In genomic region chr14:103597623-103598372, GRCh38 we compare ENCODE assay signal across 9 cellular contexts. TPM values are rescaled to one million over a fixed set of nuclear protein-coding genes. Genes with fewer than 3 reads are reported as not detected.
A peak's percentile ranks its signal among the peaks of the same experiment; 100 is the strongest.
DNase-seq lines count a peak whose midpoint lies in the region; ATAC-seq, FAIRE-seq and TF ChIP-seq lines count a peak whose summit lies in the region.
"Had no signal": no experiment of that assay in that cellular context is flagged by ENCODE, and none has a peak within 500 bp of the region (broad histone marks: within the 10 kb centered on the region; RNA-seq: fewer than 3 reads in every experiment).

No MANE protein-coding gene starts in this region.

- peaks cover 3% of the 10 kb centered on the region for H3K4me1 ChIP-seq in endothelial cell of umbilical vein (ENCODE audit: control insufficient read depth, extremely low read depth, insufficient read depth, low read length)

- dilution Hi-C loops in endothelial cell of umbilical vein (cut with MboI; ENCODE audit: extremely low pct_ligation_motif_present, low sequenced_read_pairs) = no loop called here

- CTCF ChIA-PET in endothelial cell of umbilical vein (lab: Charles Lee) = no interaction called here
- CTCF ChIA-PET in activated naive CD4-positive, alpha-beta T cell treated with anti-CD3 and anti-CD28 coated beads, Interleukin-2, amount 10 ng/mL, durations not matched to agents 7 days and 5 days (lab: Charles Lee) = no interaction called here

- DNase-seq in H4 (ENCODE audit: low spot score) (peak; percentile 57), NCI-H510A treated with DMSO at 0.1 percent for 48 hours (lab: John Stamatoyannopoulos, UW) (peak; percentile 14), endothelial cell of umbilical vein (ENCODE audit: low read depth, low spot score) (no peak), osteocyte (ENCODE audit: extremely low spot score, unreplicated experiment) (peak; percentile 86), HuH-7.5 (ENCODE audit: low spot score) (no peak)
- DNase-seq in activated naive CD4-positive, alpha-beta T cell treated with anti-CD3 and anti-CD28 coated beads, Interleukin-2, amount 10 ng/mL, durations not matched to agents 7 days and 5 days = no peak
- DNase-seq: activated B cell treated with CpG ODN at 0.5 μM for 24 hours had no signal

- H3K4me2 ChIP-seq in endothelial cell of umbilical vein (ENCODE audit: insufficient read depth, low read length) = no peak overlapping the region

- H3K4me3 Mint-ChIP-seq in osteocyte (ENCODE audit: unreplicated experiment) = no peak overlapping the region
- no peak overlapping the region for H3K4me3 Mint-ChIP-seq in activated naive CD4-positive, alpha-beta T cell treated with anti-CD3 and anti-CD28 coated beads, Interleukin-2, amount 10 ng/mL, durations not matched to agents 7 days and 5 days
- H3K4me3 Mint-ChIP-seq: activated B cell treated with CpG ODN at 0.5 μM for 24 hours had no signal

- no peak for FAIRE-seq in endothelial cell of umbilical vein (lab: Jason Lieb, UNC)

- peaks cover 1% of the 10 kb centered on the region for H3K36me3 Mint-ChIP-seq in osteocyte (ENCODE audit: unreplicated experiment)
- H3K36me3 Mint-ChIP-seq in activated naive CD4-positive, alpha-beta T cell treated with anti-CD3 and anti-CD28 coated beads, Interleukin-2, amount 10 ng/mL, durations not matched to agents 7 days and 5 days = no peaks in the 10 kb centered on the region

- H4K20me1 ChIP-seq in endothelial cell of umbilical vein (replicated peaks; ENCODE audit: control insufficient read depth, extremely low read depth, insufficient read depth, low read length) = no peaks in the 10 kb centered on the region

- POLR2A ChIA-PET in endothelial cell of umbilical vein (lab: Charles Lee) = no interaction called here

- H3K9me3 ChIP-seq in endothelial cell of umbilical vein (replicated peaks; ENCODE audit: control insufficient read depth, insufficient read depth, low read length) = no peaks in the 10 kb centered on the region

- H3K4me3 ChIP-seq in endothelial cell of umbilical vein (replicated peaks in 1 of 3; ENCODE audit: insufficient read depth in 1 of 3, low read depth in 1 of 3, low read length in 3 of 3) = no peak overlapping the region

- TF ChIP-seq CTCF in endothelial cell of umbilical vein (IDR thresholded peaks at IDR 0.05; ENCODE audit: extremely low read depth in 1 of 2, insufficient read depth in 1 of 2, low read depth in 1 of 2, low read length in 2 of 2) = no peak
- no peak for TF ChIP-seq CTCF in osteocyte (IDR thresholded peaks at IDR 0.05)

- H3K27ac Mint-ChIP-seq in osteocyte (ENCODE audit: unreplicated experiment) = peak overlapping the region; percentile 73
- no peak overlapping the region for H3K27ac Mint-ChIP-seq in activated naive CD4-positive, alpha-beta T cell treated with anti-CD3 and anti-CD28 coated beads, Interleukin-2, amount 10 ng/mL, durations not matched to agents 7 days and 5 days
- H3K27ac Mint-ChIP-seq: activated B cell treated with CpG ODN at 0.5 μM for 24 hours had no signal

- no peak overlapping the region for H2AFZ ChIP-seq in endothelial cell of umbilical vein (ENCODE audit: low read depth, low read length)

- H3K27me3 ChIP-seq in endothelial cell of umbilical vein (ENCODE audit: control insufficient read depth in 2 of 2, insufficient read depth in 2 of 2, low read length in 2 of 2) = no peaks in the 10 kb centered on the region

- ATAC-seq in HG02970 (IDR thresholded peaks at IDR 0.05; ENCODE audit: low FRiP score, unreplicated experiment) (no peak), HG02840 (IDR thresholded peaks at IDR 0.05; ENCODE audit: low FRiP score, unreplicated experiment) (no peak)

- H3K4me1 Mint-ChIP-seq in osteocyte (ENCODE audit: unreplicated experiment) = peaks cover 30% of the 10 kb centered on the region
- H3K4me1 Mint-ChIP-seq in activated naive CD4-positive, alpha-beta T cell treated with anti-CD3 and anti-CD28 coated beads, Interleukin-2, amount 10 ng/mL, durations not matched to agents 7 days and 5 days = peaks cover 3% of the 10 kb centered on the region

- intact Hi-C loops in endothelial cell of umbilical vein (cut with micrococcal nuclease) = no loop called here

- no peaks in the 10 kb centered on the region for H3K9me3 Mint-ChIP-seq in osteocyte (ENCODE audit: unreplicated experiment)
- H3K9me3 Mint-ChIP-seq in activated naive CD4-positive, alpha-beta T cell treated with anti-CD3 and anti-CD28 coated beads, Interleukin-2, amount 10 ng/mL, durations not matched to agents 7 days and 5 days = no peaks in the 10 kb centered on the region
- H3K9me3 Mint-ChIP-seq: activated B cell treated with CpG ODN at 0.5 μM for 24 hours had no signal

- H3K36me3 ChIP-seq in endothelial cell of umbilical vein (ENCODE audit: control insufficient read depth in 2 of 2, extremely low read depth in 1 of 2, insufficient read depth in 2 of 2, low read length in 2 of 2) = no peaks in the 10 kb centered on the region

- H3K79me2 ChIP-seq in endothelial cell of umbilical vein (ENCODE audit: control insufficient read depth, insufficient read depth, low read length) = no peaks in the 10 kb centered on the region

- H3K9ac ChIP-seq in endothelial cell of umbilical vein (replicated peaks; ENCODE audit: extremely low read depth, insufficient read depth, low read length) = no peak overlapping the region

- TF ChIP-seq POLR2A in endothelial cell of umbilical vein (IDR thresholded peaks at IDR 0.05; ENCODE audit: low read depth, low read length) = no peak

- no peaks in the 10 kb centered on the region for H3K27me3 Mint-ChIP-seq in osteocyte (ENCODE audit: unreplicated experiment)
- no peaks in the 10 kb centered on the region for H3K27me3 Mint-ChIP-seq in activated naive CD4-positive, alpha-beta T cell treated with anti-CD3 and anti-CD28 coated beads, Interleukin-2, amount 10 ng/mL, durations not matched to agents 7 days and 5 days
- H3K27me3 Mint-ChIP-seq: activated B cell treated with CpG ODN at 0.5 μM for 24 hours had no signal

- no peaks in the 10 kb centered on the region for H3K9me1 ChIP-seq in endothelial cell of umbilical vein (replicated peaks; ENCODE audit: control insufficient read depth, extremely low read depth, insufficient read depth, low read length)

- no peak overlapping the region for H3K27ac ChIP-seq in endothelial cell of umbilical vein (ENCODE audit: insufficient read depth, low read depth, low read length)

- BruUV-seq in endothelial cell of umbilical vein (replicated peaks; lab: Mats Ljungman, UMichigan) = no TSS peak

TF ChIP-seq in endothelial cell of umbilical vein, 7 proteins besides CTCF, POLR2A, EP300 and RAD21:
- peak; percentile 40 for TF ChIP-seq FOS (IDR thresholded peaks at IDR 0.05; ENCODE audit: borderline replicate concordance, insufficient read depth, low read length)
- TF ChIP-seq MAX (IDR thresholded peaks at IDR 0.05; ENCODE audit: insufficient read depth, insufficient read length) = no peak
TF ChIP-seq in endothelial cell of umbilical vein: peak in this region for 1.

RNA-seq across cellular contexts. Expression of gene KLC1, which starts 31.2 kb away (rescaled TPM):
- 75.5 and 83.8 TPM in 2 replicates for total RNA-seq in H4 (2014; rRNA removed; shearing (Covaris generic))
- total RNA-seq in endothelial cell of umbilical vein (233 and 240 TPM in 2 replicates), osteocyte (186 and 211 TPM in 2 replicates)
- 124 and 128 TPM in 2 replicates for polyA plus RNA-seq in endothelial cell of umbilical vein
- 108 and 110 TPM in 2 replicates for polyA plus RNA-seq in endothelial cell of umbilical vein (2011; cell fraction: cytosol; rRNA removed)
- polyA plus RNA-seq in endothelial cell of umbilical vein (2011; cell fraction: nucleus; rRNA removed) = 306 and 379 TPM in 2 replicates
- polyA plus RNA-seq in endothelial cell of umbilical vein (2012) = 95.6 and 108 TPM in 2 replicates
- 161 and 170 TPM in 2 replicates for polyA minus RNA-seq in endothelial cell of umbilical vein
- polyA minus RNA-seq in endothelial cell of umbilical vein (2011; cell fraction: cytosol; rRNA and poly(A)+ RNA removed) = 46.2 TPM
- 237 and 250 TPM in 2 replicates for polyA minus RNA-seq in endothelial cell of umbilical vein (2011; cell fraction: nucleus; rRNA and poly(A)+ RNA removed)

RNA-seq across cellular contexts. Expression of gene COA8, which starts 35.0 kb away (rescaled TPM):
- 21.7 and 22.3 TPM in 2 replicates for total RNA-seq in H4 (2014; rRNA removed; shearing (Covaris generic))
- total RNA-seq in endothelial cell of umbilical vein (46.4 and 52.6 TPM in 2 replicates), osteocyte (41.0 and 42.0 TPM in 2 replicates)
- 9.6 and 19.1 TPM in 2 replicates for polyA plus RNA-seq in endothelial cell of umbilical vein
- polyA plus RNA-seq in endothelial cell of umbilical vein (2011; cell fraction: cytosol; rRNA removed) = 23.1 and 23.2 TPM in 2 replicates
- polyA plus RNA-seq in endothelial cell of umbilical vein (2011; cell fraction: nucleus; rRNA removed) = 9.7 and 10.5 TPM in 2 replicates
- 40.7 and 47.2 TPM in 2 replicates for polyA plus RNA-seq in endothelial cell of umbilical vein (2012)
- 6.7 and 10.8 TPM in 2 replicates for polyA minus RNA-seq in endothelial cell of umbilical vein
- polyA minus RNA-seq in endothelial cell of umbilical vein (2011; cell fraction: cytosol; rRNA and poly(A)+ RNA removed) = 11.9 TPM
- 26.0 and 27.2 TPM in 2 replicates for polyA minus RNA-seq in endothelial cell of umbilical vein (2011; cell fraction: nucleus; rRNA and poly(A)+ RNA removed)

RNA-seq across cellular contexts. Expression of gene BAG5, which starts 35.3 kb away (rescaled TPM):
- 11.3 and 18.5 TPM in 2 replicates for total RNA-seq in H4 (2014; rRNA removed; shearing (Covaris generic))
- 28.4 and 32.5 TPM in 2 replicates for total RNA-seq in endothelial cell of umbilical vein
- 5.0 and 6.3 TPM in 2 replicates for polyA plus RNA-seq in endothelial cell of umbilical vein
- polyA plus RNA-seq in endothelial cell of umbilical vein (2011; cell fraction: cytosol; rRNA removed) = 7.7 and 8.4 TPM in 2 replicates
- 5.6 and 7.3 TPM in 2 replicates for polyA plus RNA-seq in endothelial cell of umbilical vein (2011; cell fraction: nucleus; rRNA removed)
- 16.4 and 20.2 TPM in 2 replicates for polyA plus RNA-seq in endothelial cell of umbilical vein (2012)
- 11.0 and 11.5 TPM in 2 replicates for polyA minus RNA-seq in endothelial cell of umbilical vein
- 15.8 TPM for polyA minus RNA-seq in endothelial cell of umbilical vein (2011; cell fraction: cytosol; rRNA and poly(A)+ RNA removed)
- 7.9 and 9.9 TPM in 2 replicates for polyA minus RNA-seq in endothelial cell of umbilical vein (2011; cell fraction: nucleus; rRNA and poly(A)+ RNA removed)
- 21.9 and 22.4 TPM in 2 replicates for total RNA-seq in osteocyte

Comparison
In these comparisons a context has a peak if more than half of its experiments do, and no peak if none do; other contexts are left out.
1. DNase-seq: peak in H4 (single experiment), NCI-H510A treated with DMSO at 0.1 percent for 48 hours (single experiment) and osteocyte (single experiment); none in endothelial cell of umbilical vein (single experiment), HuH-7.5 (single experiment) and activated naive CD4-positive, alpha-beta T cell treated with anti-CD3 and anti-CD28 coated beads, Interleukin-2, amount 10 ng/mL, durations not matched to agents 7 days and 5 days (single experiment).